In genomic region chr4:39458505-39459300, GRCh38 we compare ENCODE assay signal across 8 cellular contexts.
DNase-seq lines count a peak whose midpoint lies in the region; ATAC-seq and TF ChIP-seq lines count a peak whose summit lies in the region.

TSS of gene LIAS (plus strand) at chr4:39459056. CDS start at chr4:39459118, 62 bp downstream.
TSS of gene RPL9 (minus strand) at chr4:39458922. CDS start at chr4:39458439, 483 bp downstream.

- no peak for TF ChIP-seq CTCF in GM06990 (IDR thresholded peaks at IDR 0.05; ENCODE audit: insufficient read depth, low read length, poor library complexity, severe bottlenecking)

- H3K4me3 ChIP-seq in GM06990 (replicated peaks; ENCODE audit: low read depth, low read length): peak within 1 kb of the TSS; percentile 75

- H3K9me3 Mint-ChIP-seq in activated naive CD4-positive, alpha-beta T cell treated with anti-CD3 and anti-CD28 coated beads, Interleukin-2, amount 50 U/mL, for 24 hours: no peaks in the 10 kb centered on the region

- H3K27ac Mint-ChIP-seq in activated naive CD4-positive, alpha-beta T cell treated with anti-CD3 and anti-CD28 coated beads, Interleukin-2, amount 50 U/mL, for 24 hours: peak within 1 kb of the TSS; percentile 99

- DNase-seq in GM06990 (ENCODE audit: extremely low read depth, insufficient read length) (peak; percentile 91), NCI-H1092 (lab: John Stamatoyannopoulos, UW) (peak; percentile 97), germinal center (ENCODE audit: low spot score) (peak; percentile 97), non-pigmented ciliary epithelial cell (ENCODE audit: low read depth) (peak; percentile 99), superior temporal gyrus (ENCODE audit: extremely low spot score) (peak; percentile 99)

- H3K4me3 Mint-ChIP-seq in activated naive CD4-positive, alpha-beta T cell treated with anti-CD3 and anti-CD28 coated beads, Interleukin-2, amount 50 U/mL, for 24 hours: peak within 1 kb of the TSS; percentile 96

- H3K36me3 Mint-ChIP-seq in activated naive CD4-positive, alpha-beta T cell treated with anti-CD3 and anti-CD28 coated beads, Interleukin-2, amount 50 U/mL, for 24 hours: peaks cover 38% of the 10 kb centered on the region

- H3K4me1 Mint-ChIP-seq in activated naive CD4-positive, alpha-beta T cell treated with anti-CD3 and anti-CD28 coated beads, Interleukin-2, amount 50 U/mL, for 24 hours: peaks cover 26% of the 10 kb centered on the region

- peak; percentile 86 for ATAC-seq in HG02588 (IDR thresholded peaks at IDR 0.05; ENCODE audit: unreplicated experiment)
- peak; percentile 95 for ATAC-seq in SK-N-SH treated with all-trans-retinoic acid at 6 μM for 48 hours

- H3K27me3 Mint-ChIP-seq in activated naive CD4-positive, alpha-beta T cell treated with anti-CD3 and anti-CD28 coated beads, Interleukin-2, amount 50 U/mL, for 24 hours: no peaks in the 10 kb centered on the region

- H3K27me3 ChIP-seq in GM06990 (replicated peaks; ENCODE audit: control insufficient read depth, insufficient read depth, low read length): no peaks in the 10 kb centered on the region

- H3K36me3 ChIP-seq in GM06990 (ENCODE audit: control insufficient read depth, insufficient read depth, low read length): peaks cover 13% of the 10 kb centered on the region

TF ChIP-seq in SK-N-SH treated with all-trans-retinoic acid at 6 μM for 48 hours, 23 proteins besides CTCF, POLR2A, EP300 and RAD21:
- TF ChIP-seq CSRNP3 (CRISPR knock-in tag; IDR thresholded peaks at IDR 0.05): peak; percentile 30; the same call in 1 of the 2 replicates
- TF ChIP-seq, protein P1, sequence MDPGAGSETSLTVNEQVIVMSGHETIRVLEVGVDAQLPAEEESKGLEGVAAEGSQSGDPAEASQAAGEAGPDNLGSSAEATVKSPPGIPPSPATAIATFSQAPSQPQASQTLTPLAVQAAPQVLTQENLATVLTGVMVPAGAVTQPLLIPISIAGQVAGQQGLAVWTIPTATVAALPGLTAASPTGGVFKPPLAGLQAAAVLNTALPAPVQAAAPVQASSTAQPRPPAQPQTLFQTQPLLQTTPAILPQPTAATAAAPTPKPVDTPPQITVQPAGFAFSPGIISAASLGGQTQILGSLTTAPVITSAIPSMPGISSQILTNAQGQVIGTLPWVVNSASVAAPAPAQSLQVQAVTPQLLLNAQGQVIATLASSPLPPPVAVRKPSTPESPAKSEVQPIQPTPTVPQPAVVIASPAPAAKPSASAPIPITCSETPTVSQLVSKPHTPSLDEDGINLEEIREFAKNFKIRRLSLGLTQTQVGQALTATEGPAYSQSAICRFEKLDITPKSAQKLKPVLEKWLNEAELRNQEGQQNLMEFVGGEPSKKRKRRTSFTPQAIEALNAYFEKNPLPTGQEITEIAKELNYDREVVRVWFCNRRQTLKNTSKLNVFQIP (CRISPR knock-in tag; IDR thresholded peaks at IDR 0.05; ENCODE audit: borderline replicate concordance, low read depth): no peak
- TF ChIP-seq GLIS3 (CRISPR knock-in tag; IDR thresholded peaks at IDR 0.05): 0 out of 2 replicates have a peak, but pooled peaks have one; percentile 21
- no peak for TF ChIP-seq ZNF70 (CRISPR knock-in tag; IDR thresholded peaks at IDR 0.05)
- no peak for TF ChIP-seq SNAI2 (CRISPR knock-in tag; IDR thresholded peaks at IDR 0.05)
TF ChIP-seq in SK-N-SH treated with all-trans-retinoic acid at 6 μM for 48 hours: peak in this region for 2.

Comparison
In these comparisons a context has a peak if more than half of its experiments do, and no peak if none do; other contexts are left out.
1. Peak in every context shown above with its lines: DNase-seq, ATAC-seq and H3K4me3 ChIP-seq.